Comparison of ENCODE assay signal across 35 cellular contexts in the genomic region with DNA sequence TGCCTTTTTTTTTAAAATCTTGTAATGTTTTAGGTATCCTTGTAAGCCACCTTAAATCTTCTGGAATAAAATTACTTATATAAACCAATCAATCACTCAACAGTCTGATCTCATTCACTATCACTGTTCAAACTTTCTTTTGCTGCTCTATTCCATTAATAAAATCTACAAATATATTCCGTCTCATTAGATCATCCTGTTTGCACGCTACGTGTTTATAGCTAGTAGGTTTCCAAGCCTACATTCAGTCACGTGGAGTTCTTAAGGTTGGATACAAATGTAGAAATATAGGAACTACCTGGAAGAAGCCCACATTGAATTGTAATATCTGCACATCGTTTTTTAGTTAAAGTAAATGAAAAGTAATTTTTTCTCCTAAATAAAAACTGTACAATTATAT.
DNase-seq lines count a peak whose midpoint lies in the region; ATAC-seq, FAIRE-seq and TF ChIP-seq lines count a peak whose summit lies in the region.
"Had no signal": no experiment of that assay in that cellular context is flagged by ENCODE, and none has a peak within 500 bp of the region (broad histone marks: within the 10 kb centered on the region; RNA-seq: fewer than 3 reads in every experiment).

No MANE protein-coding gene starts in this region.

- DNase-seq in body of pancreas (no peak), pancreas (no peak), NCI-H187 treated with DMSO at 0.1 percent for 48 hours (lab: John Stamatoyannopoulos, UW) (no peak), NCI-H2196 (lab: John Stamatoyannopoulos, UW; ENCODE audit: unreplicated experiment) (no peak), epidermal melanocyte (ENCODE audit: insufficient read length, low spot score) (no peak)
- DNase-seq: 8988T; ACHN; AML-193; BE2C; C1 segment of cervical spinal cord; Caco-2; Calu3; CD4-positive, alpha-beta memory T cell; CD4-positive, alpha-beta T cell; CD4-positive, CD25-positive, alpha-beta regulatory T cell; CD8-positive, alpha-beta memory T cell; CD8-positive, alpha-beta T cell; COR-L47; DMS 273 treated with DMSO at 0.1 percent for 48 hours; DMS153; DMS53; DMS79; DMS79 treated with DMSO at 0.1 percent for 48 hours; DND-41; EL had no signal

- FAIRE-seq in islet of Langerhans (lab: Jason Lieb, UNC) (peak; percentile 99), pancreas (lab: Jason Lieb, UNC) (no peak)
- FAIRE-seq: A204.1, A549, D721Med had no signal

- H3K9me3 ChIP-seq in body of pancreas (no peaks in the 10 kb centered on the region), endocrine pancreas (ENCODE audit: control insufficient read depth, low read length) (no peaks in the 10 kb centered on the region), pancreas (no peaks in the 10 kb centered on the region)
- H3K9me3 ChIP-seq: BE2C; BLaER1; BLaER1 treated with 17β-estradiol and CSF1 and Interleukin-3, amounts not matched to agents 10 nM and 100 nM; Caco-2 had no signal

- 29 to 31% methylated on average over 5 of the region's 5 CpGs for WGBS in body of pancreas, 2 donors
- 23 to 25% methylated on average over 5 of the region's 5 CpGs for WGBS in pancreas, 2 donors

- H3K27me3 ChIP-seq in body of pancreas (no peaks in the 10 kb centered on the region), endocrine pancreas (ENCODE audit: control insufficient read depth, insufficient read depth, low read length) (no peaks in the 10 kb centered on the region), pancreas (no peaks in the 10 kb centered on the region)
- H3K27me3 ChIP-seq: BE2C; BLaER1; BLaER1 treated with 17β-estradiol and CSF1 and Interleukin-3, amounts not matched to agents 10 nM and 100 nM had no signal

- TF ChIP-seq CTCF in body of pancreas (IDR thresholded peaks at IDR 0.05): no peak
- no peak for TF ChIP-seq CTCF in pancreas (IDR thresholded peaks at IDR 0.05)

- H3K4me3 ChIP-seq in body of pancreas (no peak overlapping the region), endocrine pancreas (ENCODE audit: control insufficient read depth, insufficient read depth, low read length) (peak overlapping the region; percentile 4), pancreas (no peak overlapping the region)
- H3K4me3 ChIP-seq: A549; BLaER1; BLaER1 treated with 17β-estradiol and CSF1 and Interleukin-3, amounts not matched to agents 10 nM and 100 nM had no signal

- ATAC-seq in body of pancreas: peak; percentile 72
- ATAC-seq in pancreas: peak; percentile 54 to 84 (median 70)
- ATAC-seq in activated CD4-positive, CD25-positive, alpha-beta regulatory T cell treated with anti-CD3 and anti-CD28 coated beads, Interleukin-2, amount 50 U/mL, for 24 hours: no peak
- ATAC-seq: A549; CD8-positive, alpha-beta T cell had no signal

- no peaks in the 10 kb centered on the region for H3K36me3 ChIP-seq in body of pancreas (replicated peaks in 1 of 2; ENCODE audit: insufficient read depth in 1 of 2, low read depth in 2 of 2)
- H3K36me3 ChIP-seq in endocrine pancreas (ENCODE audit: control insufficient read depth, insufficient read depth, low read length): no peaks in the 10 kb centered on the region
- H3K36me3 ChIP-seq in pancreas: no peaks in the 10 kb centered on the region
- H3K36me3 ChIP-seq: BE2C; BLaER1; BLaER1 treated with 17β-estradiol and CSF1 and Interleukin-3, amounts not matched to agents 10 nM and 100 nM had no signal

- no peak for TF ChIP-seq POLR2A in body of pancreas (IDR thresholded peaks at IDR 0.05)

- peak overlapping the region in 1 of 4 donors; percentile 47 for H3K27ac ChIP-seq in body of pancreas
- H3K27ac ChIP-seq in pancreas: no peak overlapping the region
- H3K27ac ChIP-seq: 22Rv1; A549; BLaER1; BLaER1 treated with 17β-estradiol and CSF1 and Interleukin-3, amounts not matched to agents 10 nM and 100 nM; C4-2B had no signal

- no peak overlapping the region for H3K9ac ChIP-seq in endocrine pancreas (ENCODE audit: control insufficient read depth, insufficient read depth, low read length)
- H3K9ac ChIP-seq: BLaER1; BLaER1 treated with 17β-estradiol and CSF1 and Interleukin-3, amounts not matched to agents 10 nM and 100 nM had no signal

- H3K4me1 ChIP-seq in body of pancreas (peaks cover 13% of the 10 kb centered on the region), endocrine pancreas (ENCODE audit: control insufficient read depth, insufficient read depth, low read length) (no peaks in the 10 kb centered on the region), pancreas (peaks cover 0 to 15% (median 10%) of the 10 kb centered on the region in 3 donors)
- H3K4me1 ChIP-seq: A549; BE2C; BLaER1; BLaER1 treated with 17β-estradiol and CSF1 and Interleukin-3, amounts not matched to agents 10 nM and 100 nM; Caco-2 had no signal

- intact Hi-C loops in body of pancreas (cut with DNase I) (no loop called here), pancreas (cut with DNase I) (no loop called here)

Comparison
In these comparisons a context has a peak if more than half of its experiments do, and no peak if none do; other contexts are left out.
1. ATAC-seq: peak in body of pancreas (single experiment) and pancreas (4 of 4); none in activated CD4-positive, CD25-positive, alpha-beta regulatory T cell treated with anti-CD3 and anti-CD28 coated beads, Interleukin-2, amount 50 U/mL, for 24 hours (0 of 2).